15 cellular contexts compared by ENCODE assay signal in the genomic region with DNA sequence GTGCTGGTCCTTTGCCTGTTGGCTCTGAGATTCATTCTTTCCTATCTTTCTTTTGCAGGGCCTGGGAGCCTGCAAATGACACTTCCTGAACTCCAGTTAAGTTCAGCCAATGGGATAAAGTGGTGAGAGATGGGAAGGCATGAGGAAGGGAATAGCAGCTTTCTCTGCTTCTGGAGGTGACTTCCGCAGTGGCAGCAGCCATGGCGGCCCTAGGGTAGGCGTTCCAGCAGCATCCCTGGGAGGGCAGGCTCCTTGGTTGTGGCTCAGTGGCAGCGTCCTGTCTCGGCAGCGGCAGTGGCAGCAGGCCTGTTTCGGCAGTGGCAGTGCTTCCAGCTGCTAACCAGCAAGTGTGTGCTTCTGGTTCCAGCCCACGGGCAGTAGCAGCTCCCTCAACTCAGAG. TPM values are rescaled to one million over a fixed set of nuclear protein-coding genes. Genes with fewer than 3 reads are reported as not detected.
"Had no signal": no experiment of that assay in that cellular context is flagged by ENCODE, and none has a peak within 500 bp of the region (broad histone marks: within the 10 kb centered on the region; RNA-seq: fewer than 3 reads in every experiment).

No MANE protein-coding gene starts in this region.

- H3K4me3 ChIP-seq: coronary artery, heart left ventricle, mucosa of descending colon, stomach, thoracic aorta, transverse colon had no signal

- H3K36me3 Mint-ChIP-seq: natural killer cell treated with Interleukin-12 subunit alpha and Interleukin-12 subunit beta and Interleukin-15 and Interleukin-18, amount 100 ng/mL, for 72 hours had no signal

- H3K27ac ChIP-seq: coronary artery, heart left ventricle, stomach, thoracic aorta, transverse colon had no signal

- H3K36me3 ChIP-seq: heart left ventricle, stomach, thoracic aorta, transverse colon had no signal

- H3K27ac Mint-ChIP-seq: natural killer cell treated with Interleukin-12 subunit alpha and Interleukin-12 subunit beta and Interleukin-15 and Interleukin-18, amount 100 ng/mL, for 72 hours had no signal

- DNase-seq: effector CD4-positive, alpha-beta T cell; heart left ventricle; hippocampal formation; left colon; mucosa of descending colon; small intestine; stimulated activated CD4-positive, alpha-beta T cell treated with anti-CD3 and anti-CD28 coated beads, Interleukin-12 subunit alpha, Interleukin-12 subunit beta, amount 100 ng/mL, for 4 hours; stimulated activated naive CD4-positive, alpha-beta T cell; stomach; substantia nigra; transverse colon had no signal

- H3K9me3 Mint-ChIP-seq: natural killer cell treated with Interleukin-12 subunit alpha and Interleukin-12 subunit beta and Interleukin-15 and Interleukin-18, amount 100 ng/mL, for 72 hours had no signal

- H3K4me1 ChIP-seq: transverse colon had no signal

- H3K9me3 ChIP-seq: heart left ventricle, mucosa of descending colon, stomach, thoracic aorta, transverse colon had no signal

- H3K4me3 Mint-ChIP-seq: natural killer cell treated with Interleukin-12 subunit alpha and Interleukin-12 subunit beta and Interleukin-15 and Interleukin-18, amount 100 ng/mL, for 72 hours had no signal

RNA-seq across cellular contexts. Expression of gene MDFI, which starts 7.3 kb away (rescaled TPM):
- total RNA-seq: natural killer cell treated with Interleukin-12 subunit alpha and Interleukin-12 subunit beta and Interleukin-15 and Interleukin-18, amount 100 ng/mL, for 72 hours had no signal
- polyA plus RNA-seq: fibroblast of lung had no signal
